In genomic region chr22:25546242-25546641, GRCh38 we compare ENCODE assay signal across 18 cellular contexts.
"Had no signal": no experiment of that assay in that cellular context is flagged by ENCODE, and none has a peak within 500 bp of the region (broad histone marks: within the 10 kb centered on the region; RNA-seq: fewer than 3 reads in every experiment).

No MANE protein-coding gene starts in this region.

- H3K9me3 ChIP-seq: pancreas, tibial artery, upper lobe of left lung, vagina had no signal

- H3K4me1 ChIP-seq: foreskin keratinocyte, tibial artery, vagina had no signal

- ATAC-seq: foreskin keratinocyte had no signal

- H3K27me3 Mint-ChIP-seq: naive B cell, progenitor cell of endocrine pancreas had no signal

- H3K36me3 ChIP-seq: pancreas, tibial artery, upper lobe of left lung, vagina had no signal

- H3K4me3 ChIP-seq: pancreas, smooth muscle cell, tibial artery, upper lobe of left lung, vagina had no signal

- DNase-seq: effector CD4-positive, alpha-beta T cell; endodermal cell; erythroblast; foreskin keratinocyte; kidney; left cardiac atrium; left ventricle myocardium superior; naive B cell; occipital lobe; pancreas; stimulated activated CD4-positive, alpha-beta T cell treated with anti-CD3 and anti-CD28 coated beads, Interleukin-2, amount 100 ng/mL, for 48 hours; tibial artery had no signal

- H3K27ac Mint-ChIP-seq: nephron had no signal

- H3K9me3 Mint-ChIP-seq: nephron; stimulated activated naive CD8-positive, alpha-beta T cell treated with anti-CD3 and anti-CD28 coated beads, Interleukin-15, Interleukin-2, amounts not matched to agents 100 ng/mL and 50 ng/mL, for 24 hours had no signal

- H3K27ac ChIP-seq: foreskin keratinocyte, tibial artery, vagina had no signal

- H3K4me3 Mint-ChIP-seq: endodermal cell; nephron; stimulated activated naive CD8-positive, alpha-beta T cell treated with anti-CD3 and anti-CD28 coated beads, Interleukin-15, Interleukin-2, amounts not matched to agents 100 ng/mL and 50 ng/mL, for 24 hours had no signal
